Comparison of ENCODE assay signal across 1 cellular context in genomic region chr14:76761198-76761848, GRCh38.
A peak's percentile ranks its signal among the peaks of the same experiment; 100 is the strongest.
TF ChIP-seq lines count a peak whose summit lies in the region.

Gene VASH1, plus strand, starts transcription at chr14:76761468. Its CDS starts 1,354 bp downstream, at chr14:76762822.

TF ChIP-seq in HepG2, 621 proteins besides CTCF, POLR2A, EP300 and RAD21 (continued from another document and continues in another):
- peak; percentile 60 for TF ChIP-seq ZNF687 (CRISPR knock-in tag; IDR thresholded peaks at IDR 0.05)
- TF ChIP-seq ZNF614 (CRISPR knock-in tag; IDR thresholded peaks at IDR 0.05; ENCODE audit: borderline replicate concordance), result no peak
- no peak for TF ChIP-seq KAT7 (CRISPR knock-in tag; IDR thresholded peaks at IDR 0.05; ENCODE audit: borderline replicate concordance)
- no peak for TF ChIP-seq MYC (CRISPR knock-in tag; IDR thresholded peaks at IDR 0.05; ENCODE audit: borderline replicate concordance)
- no peak for TF ChIP-seq NCOA1 (CRISPR knock-in tag; IDR thresholded peaks at IDR 0.05)
- no peak for TF ChIP-seq SRSF9 (IDR thresholded peaks at IDR 0.05; ENCODE audit: borderline replicate concordance, insufficient read depth, low read depth, low read length, poor library complexity, severe bottlenecking)
- TF ChIP-seq HOXA3 (CRISPR knock-in tag; IDR thresholded peaks at IDR 0.05), result peak; percentile 39; the same call in 1 of the 2 replicates
- TF ChIP-seq RAD51 (IDR thresholded peaks at IDR 0.05; ENCODE audit: borderline replicate concordance), result no peak
- no peak for TF ChIP-seq HNRNPLL (IDR thresholded peaks at IDR 0.05; ENCODE audit: low read depth, low read length, poor library complexity, severe bottlenecking)
- no peak for TF ChIP-seq ETV6 (CRISPR knock-in tag; conservative IDR thresholded peaks at IDR 0.05)
- TF ChIP-seq FOXC1 (CRISPR knock-in tag; IDR thresholded peaks at IDR 0.05; ENCODE audit: borderline replicate concordance), result no peak
- no peak for TF ChIP-seq CBX5 (CRISPR knock-in tag; IDR thresholded peaks at IDR 0.05; ENCODE audit: borderline replicate concordance)
- TF ChIP-seq KLF15 (CRISPR knock-in tag; IDR thresholded peaks at IDR 0.05; ENCODE audit: borderline replicate concordance), result no peak
- no peak for TF ChIP-seq BCL6 (CRISPR knock-in tag; IDR thresholded peaks at IDR 0.05)
- TF ChIP-seq SP4 (CRISPR knock-in tag; IDR thresholded peaks at IDR 0.05), result no peak
- TF ChIP-seq ZNF615 (CRISPR knock-in tag; IDR thresholded peaks at IDR 0.05; ENCODE audit: borderline replicate concordance), result no peak
- peak; percentile 60; the same call in 1 of the 2 replicates for TF ChIP-seq UBTF (CRISPR knock-in tag; IDR thresholded peaks at IDR 0.05)
- no peak for TF ChIP-seq ZNF512 (CRISPR knock-in tag; IDR thresholded peaks at IDR 0.05)
- TF ChIP-seq ZNF674 (CRISPR knock-in tag; IDR thresholded peaks at IDR 0.05; ENCODE audit: low read depth), result peak; percentile 66; the same call in 1 of the 2 replicates
- TF ChIP-seq ZSCAN31 (CRISPR knock-in tag; IDR thresholded peaks at IDR 0.05; ENCODE audit: low read depth), result peak; percentile 66; the same call in 1 of the 2 replicates
- no peak for TF ChIP-seq FOXJ3 (CRISPR knock-in tag; IDR thresholded peaks at IDR 0.05; ENCODE audit: borderline replicate concordance)
- TF ChIP-seq ELF3 (CRISPR knock-in tag; IDR thresholded peaks at IDR 0.05), result no peak
- no peak for TF ChIP-seq MAZ (IDR thresholded peaks at IDR 0.05; ENCODE audit: borderline replicate concordance, low read depth, low read length)
- TF ChIP-seq MAZ (CRISPR knock-in tag; IDR thresholded peaks at IDR 0.05; ENCODE audit: low read depth), result peak; percentile 40; the same call in 1 of the 2 replicates
- TF ChIP-seq ZNF230 (CRISPR knock-in tag; IDR thresholded peaks at IDR 0.05), result no peak
- TF ChIP-seq ZNF446 (CRISPR knock-in tag; IDR thresholded peaks at IDR 0.05), result no peak; the same call in 1 of the 2 replicates
- TF ChIP-seq GABPB1 (CRISPR knock-in tag; IDR thresholded peaks at IDR 0.05), result no peak; the same call in 1 of the 2 replicates
- no peak for TF ChIP-seq PBX2 (CRISPR knock-in tag; IDR thresholded peaks at IDR 0.05)
- no peak for TF ChIP-seq MATR3 (CRISPR knock-in tag; IDR thresholded peaks at IDR 0.05)
- TF ChIP-seq ZNF850 (CRISPR knock-in tag; conservative IDR thresholded peaks at IDR 0.05), result no peak
- TF ChIP-seq NFAT5 (CRISPR knock-in tag; IDR thresholded peaks at IDR 0.05), result peak; percentile 50; the same call in 1 of the 2 replicates
- TF ChIP-seq EED (CRISPR knock-in tag; IDR thresholded peaks at IDR 0.05), result peak; percentile 57; the same call in 1 of the 2 replicates
- no peak for TF ChIP-seq TFAP4 (IDR thresholded peaks at IDR 0.05; ENCODE audit: borderline replicate concordance, low read depth)
- TF ChIP-seq ZNF224 (CRISPR knock-in tag; IDR thresholded peaks at IDR 0.05), result no peak
- TF ChIP-seq ARNTL (CRISPR knock-in tag; IDR thresholded peaks at IDR 0.05), result no peak
- no peak for TF ChIP-seq ZNF354B (CRISPR knock-in tag; IDR thresholded peaks at IDR 0.05)
- TF ChIP-seq ZFP90 (CRISPR knock-in tag; IDR thresholded peaks at IDR 0.05; ENCODE audit: borderline replicate concordance), result no peak; the same call in 1 of the 2 replicates
- no peak for TF ChIP-seq ZHX2 (IDR thresholded peaks at IDR 0.05; ENCODE audit: low read depth)
- TF ChIP-seq ZHX2 (CRISPR knock-in tag; IDR thresholded peaks at IDR 0.05; ENCODE audit: borderline replicate concordance), result no peak
- no peak for TF ChIP-seq HNRNPL (IDR thresholded peaks at IDR 0.05; ENCODE audit: low read depth, low read length)
- TF ChIP-seq ZNF792 (CRISPR knock-in tag; IDR thresholded peaks at IDR 0.05), result no peak
- TF ChIP-seq TOPORS (CRISPR knock-in tag; IDR thresholded peaks at IDR 0.05), result no peak
